ENCODE assay signal across 9 cellular contexts in genomic region chr3:139353920-139354556, GRCh38. TPM values are rescaled to one million over a fixed set of nuclear protein-coding genes. Genes with fewer than 3 reads are reported as not detected.
DNase-seq lines count a peak whose midpoint lies in the region; ATAC-seq and TF ChIP-seq lines count a peak whose summit lies in the region.
"Had no signal": no experiment of that assay in that cellular context is flagged by ENCODE, and none has a peak within 500 bp of the region (broad histone marks: within the 10 kb centered on the region; RNA-seq: fewer than 3 reads in every experiment).

No MANE protein-coding gene starts in this region.

- H3K36me3 ChIP-seq in PC-9 (ENCODE audit: low read depth) = peaks cover 40% of the 10 kb centered on the region

- H3K4me3 Mint-ChIP-seq in neural crest cell = no peak overlapping the region
- H3K4me3 Mint-ChIP-seq in activated CD4-positive, alpha-beta memory T cell treated with anti-CD3 and anti-CD28 coated beads, Interleukin-2, amount 10 ng/mL, durations not matched to agents 7 days and 5 days = no peak overlapping the region

- no peaks in the 10 kb centered on the region for H3K27me3 Mint-ChIP-seq in neural crest cell (ENCODE audit: low read depth)
- no peaks in the 10 kb centered on the region for H3K27me3 Mint-ChIP-seq in activated CD4-positive, alpha-beta memory T cell treated with anti-CD3 and anti-CD28 coated beads, Interleukin-2, amount 10 ng/mL, durations not matched to agents 7 days and 5 days

- H3K4me2 ChIP-seq in PC-9 = no peak overlapping the region

- ATAC-seq in HG02973 (IDR thresholded peaks at IDR 0.05; ENCODE audit: unreplicated experiment) = peak; percentile 54

- H3K27me3 ChIP-seq in PC-9 (ENCODE audit: insufficient read depth, low read depth) = no peaks in the 10 kb centered on the region

- H3K9me3 ChIP-seq in PC-9 (ENCODE audit: insufficient read depth, low read depth) = no peaks in the 10 kb centered on the region

- intact Hi-C loops in PC-9 (cut with micrococcal nuclease; ENCODE audit: unreplicated experiment) = loop anchor here (2.0 to 10.0 kb wide), 2 partner anchors 27 to 1169 kb away; partner anchors contain the start of gene ARMC8

- CTCF ChIA-PET in PC-9 (lab: Charles Lee) = interaction anchor here (0.7 to 1.2 kb wide), 4 partner anchors 8 to 413 kb away, joined by 3 to 5 read pairs (median 4); partner anchors contain the start of gene MRPS22
- CTCF ChIA-PET in activated CD4-positive, alpha-beta memory T cell treated with anti-CD3 and anti-CD28 coated beads, Interleukin-2, amount 10 ng/mL, durations not matched to agents 7 days and 5 days (lab: Charles Lee) = interaction anchor here (1.1 to 2.0 kb wide), 5 partner anchors 9 to 74 kb away, joined by 3 to 9 read pairs (median 3); partner anchors contain the start of gene MRPS22

- H3K9me3 Mint-ChIP-seq in neural crest cell = no peaks in the 10 kb centered on the region
- no peaks in the 10 kb centered on the region for H3K9me3 Mint-ChIP-seq in activated CD4-positive, alpha-beta memory T cell treated with anti-CD3 and anti-CD28 coated beads, Interleukin-2, amount 10 ng/mL, durations not matched to agents 7 days and 5 days

- H3K36me3 Mint-ChIP-seq in neural crest cell (ENCODE audit: low read depth) = peaks cover 26% of the 10 kb centered on the region
- H3K36me3 Mint-ChIP-seq in activated CD4-positive, alpha-beta memory T cell treated with anti-CD3 and anti-CD28 coated beads, Interleukin-2, amount 10 ng/mL, durations not matched to agents 7 days and 5 days (ENCODE audit: low read depth) = peaks cover 74% of the 10 kb centered on the region

- H3K9me2 ChIP-seq in PC-9 (ENCODE audit: insufficient read depth) = no peaks in the 10 kb centered on the region

- H3F3A ChIP-seq in PC-9 (ENCODE audit: insufficient read depth, low read depth) = peaks cover 35% of the 10 kb centered on the region; the same call in 1 of the 2 replicates

- H3K4me3 ChIP-seq in PC-9 (no peak overlapping the region), epithelial cell of esophagus (ENCODE audit: low read length) (no peak overlapping the region)

- H3K27ac Mint-ChIP-seq in neural crest cell (ENCODE audit: unreplicated experiment) = no peak overlapping the region
- no peak overlapping the region for H3K27ac Mint-ChIP-seq in activated CD4-positive, alpha-beta memory T cell treated with anti-CD3 and anti-CD28 coated beads, Interleukin-2, amount 10 ng/mL, durations not matched to agents 7 days and 5 days

- no TSS peak for BruUV-seq in PC-9 (replicated peaks; lab: Mats Ljungman, UMichigan)

- H2AFZ ChIP-seq in PC-9 = no peak overlapping the region

- POLR2A ChIA-PET in PC-9 (lab: Charles Lee; ENCODE audit: unreplicated experiment) = interaction anchor here (0.6 to 1.5 kb wide), 2 partner anchors 36 to 432 kb away, joined by 5 read pairs; no protein-coding TSS in a partner anchor
- POLR2A ChIA-PET in activated CD4-positive, alpha-beta memory T cell treated with anti-CD3 and anti-CD28 coated beads, Interleukin-2, amount 10 ng/mL, durations not matched to agents 7 days and 5 days (lab: Charles Lee) = interaction anchor here (1.0 to 2.7 kb wide), 3 partner anchors 9 to 35 kb away, joined by 3 to 20 read pairs (median 9); partner anchors contain the start of genes COPB2 and MRPS22

- no peak overlapping the region for H3K27ac ChIP-seq in PC-9

- H4K20me1 ChIP-seq in PC-9 (ENCODE audit: insufficient read depth) = peaks cover 11% of the 10 kb centered on the region

- H3K79me2 ChIP-seq in PC-9 (ENCODE audit: low read depth) = no peaks in the 10 kb centered on the region

- H3K4me1 Mint-ChIP-seq in neural crest cell = peaks cover 11% of the 10 kb centered on the region
- peaks cover 15% of the 10 kb centered on the region for H3K4me1 Mint-ChIP-seq in activated CD4-positive, alpha-beta memory T cell treated with anti-CD3 and anti-CD28 coated beads, Interleukin-2, amount 10 ng/mL, durations not matched to agents 7 days and 5 days

- no peaks in the 10 kb centered on the region for H3K4me1 ChIP-seq in PC-9 (replicated peaks; ENCODE audit: insufficient read depth)

- TF ChIP-seq CTCF in PC-9 (conservative IDR thresholded peaks at IDR 0.05) = peak; percentile 74
- TF ChIP-seq CTCF in epithelial cell of esophagus (IDR thresholded peaks at IDR 0.05; ENCODE audit: insufficient read depth, low read depth, low read length, missing control alignments) = peak; percentile 86
- peak; percentile 72 for TF ChIP-seq CTCF in neural crest cell (conservative IDR thresholded peaks at IDR 0.05)

- DNase-seq in D341Med (ENCODE audit: low spot score) = peak; percentile 38
- peak; percentile 25 to 42 for DNase-seq in PC-9
- peak; percentile 66 for DNase-seq in epithelial cell of esophagus (ENCODE audit: low read depth)
- DNase-seq in neural crest cell (ENCODE audit: low read depth, low spot score) = peak; percentile 26
- no peak for DNase-seq in ureter (ENCODE audit: low spot score)
- DNase-seq in activated CD4-positive, alpha-beta memory T cell treated with anti-CD3 and anti-CD28 coated beads, Interleukin-2, amount 10 ng/mL, durations not matched to agents 7 days and 5 days = no peak
- no peak for DNase-seq in T-helper 9 cell
- DNase-seq: right cardiac atrium had no signal

RNA-seq across cellular contexts. Expression of gene MRPS22, which starts 10.2 kb away (rescaled TPM):
- total RNA-seq in PC-9 (2021) (64.8 and 68.0 TPM in 2 replicates), neural crest cell (45.3 and 46.0 TPM in 2 replicates), ureter (43.9 TPM)
- total RNA-seq in activated CD4-positive, alpha-beta memory T cell treated with anti-CD3 and anti-CD28 coated beads, Interleukin-2, amount 10 ng/mL, durations not matched to agents 7 days and 5 days = 10 to 100 TPM; 31.9 to 37.2 TPM

RNA-seq across cellular contexts. Expression of gene COPB2, which starts 35.4 kb away (rescaled TPM):
- total RNA-seq in PC-9 (2021) = 147 and 156 TPM in 2 replicates
- 113 and 114 TPM in 2 replicates for total RNA-seq in neural crest cell
- total RNA-seq in ureter = 103 TPM
- total RNA-seq in activated CD4-positive, alpha-beta memory T cell treated with anti-CD3 and anti-CD28 coated beads, Interleukin-2, amount 10 ng/mL, durations not matched to agents 7 days and 5 days = 100 to 1,000 TPM; 106 to 109 TPM

Comparison
In these comparisons a context has a peak if more than half of its experiments do, and no peak if none do; other contexts are left out.
1. DNase-seq: peak in D341Med (single experiment), PC-9 (2 of 2), epithelial cell of esophagus (single experiment) and neural crest cell (single experiment); none in ureter (single experiment), activated CD4-positive, alpha-beta memory T cell treated with anti-CD3 and anti-CD28 coated beads, Interleukin-2, amount 10 ng/mL, durations not matched to agents 7 days and 5 days (single experiment) and T-helper 9 cell (single experiment).
2. Peak in every context shown above with its lines, with median percentiles within 50 percentile points of each other: CTCF ChIP-seq.